In genomic region chr3:58217209-58217811, GRCh38 we compare ENCODE assay signal across 8 cellular contexts. TPM values are rescaled to one million over a fixed set of nuclear protein-coding genes. Genes with fewer than 3 reads are reported as not detected.
DNase-seq lines count a peak whose midpoint lies in the region; ATAC-seq and TF ChIP-seq lines count a peak whose summit lies in the region.

No MANE protein-coding gene starts in this region.

- peak; percentile 19 for ATAC-seq in GM18520 (IDR thresholded peaks at IDR 0.05; ENCODE audit: unreplicated experiment)

- H3K36me3 Mint-ChIP-seq in activated naive CD8-positive, alpha-beta T cell = no peaks in the 10 kb centered on the region

- H3K9me3 Mint-ChIP-seq in activated naive CD8-positive, alpha-beta T cell (ENCODE audit: low read depth) = no peaks in the 10 kb centered on the region

- DNase-seq in AG10803 (ENCODE audit: low read depth) (peak; percentile 60), HuH-7 (ENCODE audit: low spot score) (peak; percentile 28), SK-N-DZ (ENCODE audit: low spot score) (peak; percentile 48), head of caudate nucleus (peak; percentile 46 to 87 (median 75)), posterior cingulate gyrus (peak; percentile 34 to 95 (median 62)), GM19240 (ENCODE audit: insufficient read length, low spot score) (no peak)

- no peak overlapping the region for H3K4me3 ChIP-seq in AG10803 (ENCODE audit: low read length)

- peak; percentile 84 for TF ChIP-seq CTCF in AG10803 (conservative IDR thresholded peaks at IDR 0.05; ENCODE audit: low read length)

- no peak overlapping the region for H3K27ac Mint-ChIP-seq in activated naive CD8-positive, alpha-beta T cell

- H3K4me3 Mint-ChIP-seq in activated naive CD8-positive, alpha-beta T cell = peak overlapping the region; percentile 30

- intact Hi-C loops in head of caudate nucleus (cut with DNase I) = no loop called here
- intact Hi-C loops in posterior cingulate gyrus (cut with DNase I) = no loop called here

- peaks cover 2% of the 10 kb centered on the region for H3K27me3 Mint-ChIP-seq in activated naive CD8-positive, alpha-beta T cell

- peaks cover 18% of the 10 kb centered on the region for H3K4me1 Mint-ChIP-seq in activated naive CD8-positive, alpha-beta T cell (ENCODE audit: low read depth)

RNA-seq across cellular contexts. Expression of gene DNASE1L3, which starts 6.5 kb away (rescaled TPM):
- polyA plus RNA-seq in SK-N-DZ (2014; cell fraction: cytosol; rRNA removed) = not detected in 2 replicates
- 1.4 TPM in 1 of 2 replicates, not detected in the other for polyA plus RNA-seq in SK-N-DZ (2014; cell fraction: nucleus; rRNA removed)

RNA-seq across cellular contexts. Expression of gene ABHD6, which starts 20.3 kb away (rescaled TPM):
- polyA plus RNA-seq in SK-N-DZ (2014; cell fraction: cytosol; rRNA removed) = 10.0 and 15.6 TPM in 2 replicates
- polyA plus RNA-seq in SK-N-DZ (2014; cell fraction: nucleus; rRNA removed) = 6.2 and 8.6 TPM in 2 replicates
